In genomic region chr22:39997939-39998726, GRCh38 we compare ENCODE assay signal across 10 cellular contexts. TPM values are rescaled to one million over a fixed set of nuclear protein-coding genes. Genes with fewer than 3 reads are reported as not detected.
A peak's percentile ranks its signal among the peaks of the same experiment; 100 is the strongest.
DNase-seq lines count a peak whose midpoint lies in the region; TF ChIP-seq lines count a peak whose summit lies in the region.
"Had no signal": no experiment of that assay in that cellular context is flagged by ENCODE, and none has a peak within 500 bp of the region (broad histone marks: within the 10 kb centered on the region; RNA-seq: fewer than 3 reads in every experiment).

No MANE protein-coding gene starts in this region.

- H3K4me2 ChIP-seq in OCI-LY7 (ENCODE audit: low read length), result no peak overlapping the region

- H3K9me3 ChIP-seq in OCI-LY7 (ENCODE audit: low read length), result no peaks in the 10 kb centered on the region
- H3K9me3 ChIP-seq: upper lobe of left lung had no signal

- H3K4me3 ChIP-seq in choroid plexus epithelial cell (ENCODE audit: low read depth, low read length), result no peak overlapping the region
- H3K4me3 ChIP-seq in OCI-LY7 (ENCODE audit: low read depth, low read length, poor library complexity, severe bottlenecking), result no peak overlapping the region
- H3K4me3 ChIP-seq: upper lobe of left lung had no signal

- H3K27ac ChIP-seq in OCI-LY7 (ENCODE audit: low read depth, low read length, poor library complexity, severe bottlenecking), result no peak overlapping the region
- H3K27ac ChIP-seq: upper lobe of left lung had no signal

- DNase-seq in ELF-1 (ENCODE audit: low read depth, low spot score) (peak; percentile 93), NCI-H226 (peak; percentile 37), choroid plexus epithelial cell (ENCODE audit: low read depth) (peak; percentile 30), mucosa of gallbladder (ENCODE audit: low spot score) (peak; percentile 71), OCI-LY7 (ENCODE audit: low spot score) (no peak), T-helper 1 cell (no peak), DMS114 treated with DMSO at 0.1 percent for 48 hours (lab: John Stamatoyannopoulos, UW; ENCODE audit: unreplicated experiment) (no peak), NOMO-1 treated with dmso at 0.1 percent for 144 hours (lab: John Stamatoyannopoulos, UW; ENCODE audit: unreplicated experiment) (no peak)
- DNase-seq: upper lobe of left lung had no signal

- POLR2A ChIA-PET in OCI-LY7 (lab: Charles Lee), result no interaction called here

- no peaks in the 10 kb centered on the region for H3K79me2 ChIP-seq in OCI-LY7 (ENCODE audit: insufficient read depth, low read depth, low read length)

- H3K36me3 ChIP-seq in OCI-LY7 (ENCODE audit: insufficient read depth, low read length), result no peaks in the 10 kb centered on the region
- H3K36me3 ChIP-seq: upper lobe of left lung had no signal

- intact Hi-C loops in OCI-LY7 (cut with micrococcal nuclease; ENCODE audit: unreplicated experiment), result no loop called here

- CTCF ChIA-PET in OCI-LY7 (lab: Charles Lee; ENCODE audit: unreplicated experiment), result no interaction called here

- H3K9me2 ChIP-seq in OCI-LY7 (ENCODE audit: insufficient read depth, low read length), result no peaks in the 10 kb centered on the region

- H2AFZ ChIP-seq in OCI-LY7 (ENCODE audit: low read length), result no peak overlapping the region

- no peaks in the 10 kb centered on the region for H3K4me1 ChIP-seq in OCI-LY7 (ENCODE audit: insufficient read depth, low read length, poor library complexity, severe bottlenecking)

- TF ChIP-seq CTCF in choroid plexus epithelial cell (conservative IDR thresholded peaks at IDR 0.05; ENCODE audit: low read depth, low read length) (no peak), OCI-LY7 (conservative IDR thresholded peaks at IDR 0.05; ENCODE audit: low read length) (no peak)

- no TSS peak for BruUV-seq in OCI-LY7 (replicated peaks; lab: Mats Ljungman, UMichigan)

- no peaks in the 10 kb centered on the region for H4K20me1 ChIP-seq in OCI-LY7 (ENCODE audit: insufficient read depth, low read length)

RNA-seq across cellular contexts. Expression of gene FAM83F, which starts 3.4 kb away (rescaled TPM):
- total RNA-seq in mucosa of gallbladder (12.1 TPM), OCI-LY7 (2022) (not detected in 2 replicates)
- not detected in 2 replicates for total RNA-seq in OCI-LY7 (2014; rRNA removed; shearing (Covaris generic))

RNA-seq across cellular contexts. Expression of gene TMA7B, which starts 37.9 kb away (rescaled TPM):
- total RNA-seq in mucosa of gallbladder (0.66 TPM), OCI-LY7 (2022) (not detected in 2 replicates)
- total RNA-seq in OCI-LY7 (2014; rRNA removed; shearing (Covaris generic)), result not detected in 2 replicates
- total RNA-seq: cerebellum had no signal

Comparison
In these comparisons a context has a peak if more than half of its experiments do, and no peak if none do; other contexts are left out.
1. DNase-seq: peak in ELF-1 (single experiment), NCI-H226 (single experiment), choroid plexus epithelial cell (single experiment) and mucosa of gallbladder (single experiment); none in OCI-LY7 (single experiment), T-helper 1 cell (0 of 5), DMS114 treated with DMSO at 0.1 percent for 48 hours (single experiment) and NOMO-1 treated with dmso at 0.1 percent for 144 hours (single experiment).
2. RNA of gene FAM83F, which starts 3.4 kb away (total RNA-seq): 12.1 TPM in mucosa of gallbladder (single experiment); not detected in OCI-LY7; every median in the first group is over 10 times any median in the second.